Comparison of ENCODE assay signal across 1 cellular context in the genomic region with DNA sequence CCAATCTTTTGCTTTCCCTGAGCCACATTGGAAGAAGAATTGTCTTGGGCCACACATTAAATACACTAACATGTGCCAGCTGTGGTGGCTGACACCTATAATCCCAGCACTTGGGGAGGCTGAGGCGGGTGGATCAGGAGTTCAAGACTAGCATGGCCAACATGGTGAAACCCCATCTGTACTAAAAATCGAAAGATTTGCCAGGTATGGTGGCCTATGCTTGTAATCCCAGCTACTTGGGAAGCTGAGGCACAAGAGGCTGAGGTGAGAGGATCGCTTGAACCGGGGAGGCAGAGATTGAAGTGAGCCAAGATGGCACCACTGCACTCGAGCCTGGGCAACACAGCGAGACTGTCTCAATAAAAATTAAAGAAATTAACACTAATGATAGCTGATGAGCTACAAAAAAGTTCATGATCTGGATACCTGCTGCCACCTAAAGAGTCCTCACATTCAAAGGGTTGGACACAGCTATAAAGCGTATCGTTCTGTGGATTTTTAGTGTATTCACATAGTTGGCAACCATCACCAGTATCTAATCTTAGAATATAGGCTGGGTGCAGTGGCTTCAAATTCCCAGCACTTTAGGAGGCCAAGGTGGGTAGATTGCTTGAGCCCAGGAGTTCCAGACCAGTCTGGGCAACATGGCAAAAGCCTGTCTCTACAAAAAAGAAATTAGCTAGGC.
TF ChIP-seq lines count a peak whose summit lies in the region.

No MANE protein-coding gene starts in this region.

TF ChIP-seq in K562, 482 proteins besides CTCF, POLR2A, EP300 and RAD21:
- TF ChIP-seq RB1 (IDR thresholded peaks at IDR 0.05; ENCODE audit: low read depth), result no peak; the same call in 1 of the 2 replicates
- no peak for TF ChIP-seq MCM7 (IDR thresholded peaks at IDR 0.05)
- TF ChIP-seq, protein P1, sequence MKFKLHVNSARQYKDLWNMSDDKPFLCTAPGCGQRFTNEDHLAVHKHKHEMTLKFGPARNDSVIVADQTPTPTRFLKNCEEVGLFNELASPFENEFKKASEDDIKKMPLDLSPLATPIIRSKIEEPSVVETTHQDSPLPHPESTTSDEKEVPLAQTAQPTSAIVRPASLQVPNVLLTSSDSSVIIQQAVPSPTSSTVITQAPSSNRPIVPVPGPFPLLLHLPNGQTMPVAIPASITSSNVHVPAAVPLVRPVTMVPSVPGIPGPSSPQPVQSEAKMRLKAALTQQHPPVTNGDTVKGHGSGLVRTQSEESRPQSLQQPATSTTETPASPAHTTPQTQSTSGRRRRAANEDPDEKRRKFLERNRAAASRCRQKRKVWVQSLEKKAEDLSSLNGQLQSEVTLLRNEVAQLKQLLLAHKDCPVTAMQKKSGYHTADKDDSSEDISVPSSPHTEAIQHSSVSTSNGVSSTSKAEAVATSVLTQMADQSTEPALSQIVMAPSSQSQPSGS (CRISPR knock-in tag; IDR thresholded peaks at IDR 0.05), result no peak
- no peak for TF ChIP-seq ZNF778 (CRISPR knock-in tag; IDR thresholded peaks at IDR 0.05)
- TF ChIP-seq CAMTA2 (CRISPR knock-in tag; conservative IDR thresholded peaks at IDR 0.05), result peak; percentile 84
- no peak for TF ChIP-seq KLF1 (tag; IDR thresholded peaks at IDR 0.05)
- no peak for TF ChIP-seq HMGN3 (IDR thresholded peaks at IDR 0.05; ENCODE audit: borderline replicate concordance, extremely low read depth, insufficient read length, low read depth, low read length)
- TF ChIP-seq NUFIP1 (IDR thresholded peaks at IDR 0.05; ENCODE audit: partially characterized antibody), result no peak
- TF ChIP-seq EGR1 (conservative IDR thresholded peaks at IDR 0.05), result no peak
- TF ChIP-seq ZNF695 (CRISPR knock-in tag; IDR thresholded peaks at IDR 0.05), result no peak
- no peak for TF ChIP-seq ZNF175 (CRISPR knock-in tag; IDR thresholded peaks at IDR 0.05; ENCODE audit: low read depth)
- no peak for TF ChIP-seq CREBBP (IDR thresholded peaks at IDR 0.05; ENCODE audit: low read depth, low read length)
- no peak for TF ChIP-seq ZZZ3 (IDR thresholded peaks at IDR 0.05)
- no peak for TF ChIP-seq DACH1 (IDR thresholded peaks at IDR 0.05; ENCODE audit: partially characterized antibody)
- no peak for TF ChIP-seq PTTG1 (tag; IDR thresholded peaks at IDR 0.05; ENCODE audit: low read depth)
- no peak for TF ChIP-seq CXXC5 (CRISPR knock-in tag; IDR thresholded peaks at IDR 0.05)
- no peak for TF ChIP-seq NCOA2 (IDR thresholded peaks at IDR 0.05; ENCODE audit: partially characterized antibody in 2 of 2)
- no peak for TF ChIP-seq ZBTB1 (CRISPR knock-in tag; IDR thresholded peaks at IDR 0.05; ENCODE audit: borderline replicate concordance, low read depth)
- no peak for TF ChIP-seq MEF2A (IDR thresholded peaks at IDR 0.05; ENCODE audit: control insufficient read depth, low read depth, low read length)
- TF ChIP-seq BCOR (IDR thresholded peaks at IDR 0.05), result no peak
- TF ChIP-seq PML (IDR thresholded peaks at IDR 0.05; ENCODE audit: low read length), result 0 out of 2 replicates have a peak, but pooled peaks have one; percentile 30
- TF ChIP-seq MBD2 (IDR thresholded peaks at IDR 0.05; ENCODE audit: borderline replicate concordance, low read depth), result peak; percentile 32; the same call in 1 of the 2 replicates
- no peak for TF ChIP-seq ZNF174 (CRISPR knock-in tag; IDR thresholded peaks at IDR 0.05)
- TF ChIP-seq THRAP3 (IDR thresholded peaks at IDR 0.05; ENCODE audit: borderline replicate concordance), result no peak
- no peak for TF ChIP-seq DNMT1 (IDR thresholded peaks at IDR 0.05)
- TF ChIP-seq POLR2H (tag; IDR thresholded peaks at IDR 0.05; ENCODE audit: low read depth), result 0 out of 2 replicates have a peak, but pooled peaks have one; percentile 15
- TF ChIP-seq XRCC3 (IDR thresholded peaks at IDR 0.05), result no peak
- TF ChIP-seq, protein P2, sequence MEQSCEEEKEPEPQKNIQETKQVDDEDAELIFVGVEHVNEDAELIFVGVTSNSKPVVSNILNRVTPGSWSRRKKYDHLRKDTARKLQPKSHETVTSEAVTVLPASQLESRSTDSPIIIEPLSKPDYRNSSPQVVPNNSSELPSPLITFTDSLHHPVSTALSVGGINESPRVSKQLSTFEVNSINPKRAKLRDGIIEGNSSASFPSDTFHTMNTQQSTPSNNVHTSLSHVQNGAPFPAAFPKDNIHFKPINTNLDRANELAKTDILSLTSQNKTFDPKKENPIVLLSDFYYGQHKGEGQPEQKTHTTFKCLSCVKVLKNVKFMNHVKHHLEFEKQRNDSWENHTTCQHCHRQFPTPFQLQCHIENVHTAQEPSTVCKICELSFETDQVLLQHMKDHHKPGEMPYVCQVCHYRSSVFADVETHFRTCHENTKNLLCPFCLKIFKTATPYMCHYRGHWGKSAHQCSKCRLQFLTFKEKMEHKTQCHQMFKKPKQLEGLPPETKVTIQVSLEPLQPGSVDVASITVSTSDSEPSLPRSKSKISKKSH (CRISPR knock-in tag; IDR thresholded peaks at IDR 0.05), result 0 out of 2 replicates have a peak, but pooled peaks have one; percentile 50
- 0 out of 2 replicates have a peak, but pooled peaks have one; percentile 7 for TF ChIP-seq PHB (CRISPR knock-in tag; IDR thresholded peaks at IDR 0.05)
- no peak for TF ChIP-seq MYC (IDR thresholded peaks at IDR 0.05; ENCODE audit: low read depth, low read length)
- TF ChIP-seq MYC (CRISPR knock-in tag; IDR thresholded peaks at IDR 0.05; ENCODE audit: borderline replicate concordance, low read depth), result no peak
- peak; percentile 24; the same call in 1 of the 2 replicates for TF ChIP-seq POLR2AphosphoS5 (IDR thresholded peaks at IDR 0.05; ENCODE audit: control insufficient read depth, insufficient read depth, low read depth, low read length)
- TF ChIP-seq SUPT5H (IDR thresholded peaks at IDR 0.05), result peak; percentile 63; the same call in 1 of the 2 replicates
- TF ChIP-seq ELF2 (CRISPR knock-in tag; IDR thresholded peaks at IDR 0.05), result no peak
- TF ChIP-seq, protein P3, sequence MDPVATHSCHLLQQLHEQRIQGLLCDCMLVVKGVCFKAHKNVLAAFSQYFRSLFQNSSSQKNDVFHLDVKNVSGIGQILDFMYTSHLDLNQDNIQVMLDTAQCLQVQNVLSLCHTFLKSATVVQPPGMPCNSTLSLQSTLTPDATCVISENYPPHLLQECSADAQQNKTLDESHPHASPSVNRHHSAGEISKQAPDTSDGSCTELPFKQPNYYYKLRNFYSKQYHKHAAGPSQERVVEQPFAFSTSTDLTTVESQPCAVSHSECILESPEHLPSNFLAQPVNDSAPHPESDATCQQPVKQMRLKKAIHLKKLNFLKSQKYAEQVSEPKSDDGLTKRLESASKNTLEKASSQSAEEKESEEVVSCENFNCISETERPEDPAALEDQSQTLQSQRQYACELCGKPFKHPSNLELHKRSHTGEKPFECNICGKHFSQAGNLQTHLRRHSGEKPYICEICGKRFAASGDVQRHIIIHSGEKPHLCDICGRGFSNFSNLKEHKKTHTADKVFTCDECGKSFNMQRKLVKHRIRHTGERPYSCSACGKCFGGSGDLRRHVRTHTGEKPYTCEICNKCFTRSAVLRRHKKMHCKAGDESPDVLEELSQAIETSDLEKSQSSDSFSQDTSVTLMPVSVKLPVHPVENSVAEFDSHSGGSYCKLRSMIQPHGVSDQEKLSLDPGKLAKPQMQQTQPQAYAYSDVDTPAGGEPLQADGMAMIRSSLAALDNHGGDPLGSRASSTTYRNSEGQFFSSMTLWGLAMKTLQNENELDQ (CRISPR knock-in tag; IDR thresholded peaks at IDR 0.05; ENCODE audit: borderline replicate concordance), result no peak
- TF ChIP-seq MED1 (CRISPR knock-in tag; IDR thresholded peaks at IDR 0.05; ENCODE audit: borderline replicate concordance), result no peak
- TF ChIP-seq HNRNPLL (IDR thresholded peaks at IDR 0.05; ENCODE audit: low read depth, low read length, poor library complexity, severe bottlenecking), result no peak
- no peak for TF ChIP-seq PURB (CRISPR knock-in tag; IDR thresholded peaks at IDR 0.05; ENCODE audit: low read depth)
- TF ChIP-seq FOXJ2 (tag; IDR thresholded peaks at IDR 0.05), result no peak
- TF ChIP-seq ZBED1 (IDR thresholded peaks at IDR 0.05), result peak; percentile 77; the same call in 1 of the 2 replicates
- no peak for TF ChIP-seq TRIM28 (IDR thresholded peaks at IDR 0.05)
- no peak for TF ChIP-seq CBX8 (IDR thresholded peaks at IDR 0.05; ENCODE audit: borderline replicate concordance, extremely low read depth, low read depth, low read length, poor library complexity, severe bottlenecking)
- TF ChIP-seq, protein P4, sequence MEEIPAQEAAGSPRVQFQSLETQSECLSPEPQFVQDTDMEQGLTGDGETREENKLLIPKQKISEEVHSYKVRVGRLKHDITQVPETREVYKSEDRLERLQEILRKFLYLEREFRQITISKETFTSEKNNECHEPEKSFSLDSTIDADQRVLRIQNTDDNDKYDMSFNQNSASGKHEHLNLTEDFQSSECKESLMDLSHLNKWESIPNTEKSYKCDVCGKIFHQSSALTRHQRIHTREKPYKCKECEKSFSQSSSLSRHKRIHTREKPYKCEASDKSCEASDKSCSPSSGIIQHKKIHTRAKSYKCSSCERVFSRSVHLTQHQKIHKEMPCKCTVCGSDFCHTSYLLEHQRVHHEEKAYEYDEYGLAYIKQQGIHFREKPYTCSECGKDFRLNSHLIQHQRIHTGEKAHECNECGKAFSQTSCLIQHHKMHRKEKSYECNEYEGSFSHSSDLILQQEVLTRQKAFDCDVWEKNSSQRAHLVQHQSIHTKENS (CRISPR knock-in tag; IDR thresholded peaks at IDR 0.05), result no peak
- no peak for TF ChIP-seq U2AF1 (optimal IDR thresholded peaks at IDR 0.05; ENCODE audit: low read depth, low read length)
- TF ChIP-seq, protein P5, sequence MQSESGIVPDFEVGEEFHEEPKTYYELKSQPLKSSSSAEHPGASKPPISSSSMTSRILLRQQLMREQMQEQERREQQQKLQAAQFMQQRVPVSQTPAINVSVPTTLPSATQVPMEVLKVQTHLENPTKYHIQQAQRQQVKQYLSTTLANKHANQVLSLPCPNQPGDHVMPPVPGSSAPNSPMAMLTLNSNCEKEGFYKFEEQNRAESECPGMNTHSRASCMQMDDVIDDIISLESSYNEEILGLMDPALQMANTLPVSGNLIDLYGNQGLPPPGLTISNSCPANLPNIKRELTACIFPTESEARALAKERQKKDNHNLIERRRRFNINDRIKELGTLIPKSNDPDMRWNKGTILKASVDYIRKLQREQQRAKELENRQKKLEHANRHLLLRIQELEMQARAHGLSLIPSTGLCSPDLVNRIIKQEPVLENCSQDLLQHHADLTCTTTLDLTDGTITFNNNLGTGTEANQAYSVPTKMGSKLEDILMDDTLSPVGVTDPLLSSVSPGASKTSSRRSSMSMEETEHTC (IDR thresholded peaks at IDR 0.05), result no peak
- TF ChIP-seq MYNN (IDR thresholded peaks at IDR 0.05), result peak; percentile 76
- TF ChIP-seq MYNN (CRISPR knock-in tag; IDR thresholded peaks at IDR 0.05), result no peak
- TF ChIP-seq POLR2B (IDR thresholded peaks at IDR 0.05; ENCODE audit: low read depth, partially characterized antibody), result peak; percentile 29
- TF ChIP-seq, protein P6, sequence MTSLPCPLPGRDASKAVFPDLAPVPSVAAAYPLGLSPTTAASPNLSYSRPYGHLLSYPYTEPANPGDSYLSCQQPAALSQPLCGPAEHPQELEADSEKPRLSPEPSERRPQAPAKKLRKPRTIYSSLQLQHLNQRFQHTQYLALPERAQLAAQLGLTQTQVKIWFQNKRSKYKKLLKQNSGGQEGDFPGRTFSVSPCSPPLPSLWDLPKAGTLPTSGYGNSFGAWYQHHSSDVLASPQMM (CRISPR knock-in tag; IDR thresholded peaks at IDR 0.05), result no peak
- no peak for TF ChIP-seq ZBTB8A (IDR thresholded peaks at IDR 0.05; ENCODE audit: partially characterized antibody)
- TF ChIP-seq GTF2F1 (IDR thresholded peaks at IDR 0.05; ENCODE audit: low read depth, low read length), result no peak
- no peak for TF ChIP-seq CEBPG (CRISPR knock-in tag; IDR thresholded peaks at IDR 0.05)
- no peak for TF ChIP-seq CEBPG (tag; conservative IDR thresholded peaks at IDR 0.05 in 1 of 2, IDR thresholded peaks at IDR 0.05 in 1 of 2)
- no peak for TF ChIP-seq NR1H2 (CRISPR knock-in tag; IDR thresholded peaks at IDR 0.05)
- TF ChIP-seq RBM22 (IDR thresholded peaks at IDR 0.05; ENCODE audit: low read depth, low read length, poor library complexity, severe bottlenecking), result peak; percentile 50
- TF ChIP-seq SAFB2 (IDR thresholded peaks at IDR 0.05; ENCODE audit: borderline replicate concordance, low read depth, low read length, severe bottlenecking), result no peak
